ENCODE assay signal across 23 cellular contexts in genomic region chr3:174049443-174049842, GRCh38.
"Had no signal": no experiment of that assay in that cellular context is flagged by ENCODE, and none has a peak within 500 bp of the region (broad histone marks: within the 10 kb centered on the region; RNA-seq: fewer than 3 reads in every experiment).

No MANE protein-coding gene starts in this region.

- ATAC-seq: effector memory CD8-positive, alpha-beta T cell; esophagus mucosa; foreskin keratinocyte; gastroesophageal sphincter; heart left ventricle; left lung; left ventricle myocardium superior; lower lobe of right lung; mucosa of descending colon had no signal

- H3K4me3 ChIP-seq: colonic mucosa, esophagus squamous epithelium, gastroesophageal sphincter, heart left ventricle, hepatocyte, left lung, lower lobe of right lung, mucosa of descending colon had no signal

- DNase-seq: colonic mucosa; cortex of kidney; effector CD8-positive, alpha-beta T cell; effector memory CD8-positive, alpha-beta T cell; endodermal cell; erythroblast; esophagus squamous epithelium; foreskin keratinocyte; heart left ventricle; hypothalamus; immature natural killer cell; islet precursor cell; kidney; kidney glomerular epithelial cell; left lung; left ventricle myocardium superior; lower lobe of right lung; mesenchymal stem cell; mucosa of descending colon; naive B cell had no signal
